8 cellular contexts compared by ENCODE assay signal in genomic region chr19:54136864-54137113, GRCh38. TPM values are rescaled to one million over a fixed set of nuclear protein-coding genes. Genes with fewer than 3 reads are reported as not detected.
DNase-seq lines count a peak whose midpoint lies in the region; ATAC-seq and TF ChIP-seq lines count a peak whose summit lies in the region.

No MANE protein-coding gene starts in this region.

- no peak for TF ChIP-seq CTCF in glutamatergic neuron (IDR thresholded peaks at IDR 0.05; ENCODE audit: partially characterized antibody, unreplicated experiment)

- H3K27ac Mint-ChIP-seq in glutamatergic neuron (ENCODE audit: unreplicated experiment): peak overlapping the region; percentile 67
- H3K27ac Mint-ChIP-seq in stimulated activated memory B cell treated with anti-CD40 and anti-IgM and Interleukin-4, amounts not matched to agents 10 μg/mL and 1 μg/mL and 100 μg/mL, for 72 hours: peak overlapping the region; percentile 97

- peak overlapping the region; percentile 96 for H3K4me3 Mint-ChIP-seq in glutamatergic neuron (ENCODE audit: unreplicated experiment)
- peak overlapping the region; percentile 79 for H3K4me3 Mint-ChIP-seq in stimulated activated memory B cell treated with anti-CD40 and anti-IgM and Interleukin-4, amounts not matched to agents 10 μg/mL and 1 μg/mL and 100 μg/mL, for 72 hours

- DNase-seq in glutamatergic neuron (no peak), HK-2 (ENCODE audit: unreplicated experiment) (no peak), NCI-H526 (lab: John Stamatoyannopoulos, UW) (no peak), anterior cingulate cortex (lab: John Stamatoyannopoulos, UW) (no peak)
- DNase-seq in activated CD4-positive, alpha-beta T cell treated with anti-CD3 and anti-CD28 coated beads for 1 hour: no peak

- peaks cover 3% of the 10 kb centered on the region for H3K4me1 Mint-ChIP-seq in glutamatergic neuron (ENCODE audit: low read depth, unreplicated experiment)
- peaks cover 47% of the 10 kb centered on the region for H3K4me1 Mint-ChIP-seq in stimulated activated memory B cell treated with anti-CD40 and anti-IgM and Interleukin-4, amounts not matched to agents 10 μg/mL and 1 μg/mL and 100 μg/mL, for 72 hours

- ATAC-seq in GM19395 (IDR thresholded peaks at IDR 0.05; ENCODE audit: unreplicated experiment) (peak; percentile 68), SK-N-SH treated with all-trans-retinoic acid at 6 μM for 48 hours (peak; percentile 85)
- no peak for ATAC-seq in stimulated activated memory B cell treated with anti-CD40 and anti-IgM and Interleukin-4, amounts not matched to agents 10 μg/mL and 1 μg/mL and 100 μg/mL, for 72 hours

- peaks cover 11% of the 10 kb centered on the region for H3K9me3 Mint-ChIP-seq in glutamatergic neuron (ENCODE audit: unreplicated experiment)
- H3K9me3 Mint-ChIP-seq in stimulated activated memory B cell treated with anti-CD40 and anti-IgM and Interleukin-4, amounts not matched to agents 10 μg/mL and 1 μg/mL and 100 μg/mL, for 72 hours: no peaks in the 10 kb centered on the region

- H3K36me3 Mint-ChIP-seq in glutamatergic neuron (ENCODE audit: unreplicated experiment): no peaks in the 10 kb centered on the region
- peaks cover 23% of the 10 kb centered on the region for H3K36me3 Mint-ChIP-seq in stimulated activated memory B cell treated with anti-CD40 and anti-IgM and Interleukin-4, amounts not matched to agents 10 μg/mL and 1 μg/mL and 100 μg/mL, for 72 hours

- peaks cover 16% of the 10 kb centered on the region for H3K27me3 Mint-ChIP-seq in glutamatergic neuron (ENCODE audit: unreplicated experiment)
- no peaks in the 10 kb centered on the region for H3K27me3 Mint-ChIP-seq in stimulated activated memory B cell treated with anti-CD40 and anti-IgM and Interleukin-4, amounts not matched to agents 10 μg/mL and 1 μg/mL and 100 μg/mL, for 72 hours

TF ChIP-seq in SK-N-SH treated with all-trans-retinoic acid at 6 μM for 48 hours, 23 proteins besides CTCF, POLR2A, EP300 and RAD21:
- TF ChIP-seq GLIS3 (CRISPR knock-in tag; IDR thresholded peaks at IDR 0.05) (no peak), TCF4 (CRISPR knock-in tag; IDR thresholded peaks at IDR 0.05; ENCODE audit: borderline replicate concordance) (no peak), TSHZ2 (CRISPR knock-in tag; IDR thresholded peaks at IDR 0.05) (no peak), PPARA (CRISPR knock-in tag; IDR thresholded peaks at IDR 0.05; ENCODE audit: borderline replicate concordance) (no peak), ZFP30 (CRISPR knock-in tag; IDR thresholded peaks at IDR 0.05) (no peak)

RNA-seq across cellular contexts. Expression of gene CNOT3, which starts 0.8 kb away (rescaled TPM):
- total RNA-seq in glutamatergic neuron (ENCODE audit: unreplicated experiment): 56.9 TPM

RNA-seq across cellular contexts. Expression of gene PRPF31, which starts 21.2 kb away (rescaled TPM):
- total RNA-seq in glutamatergic neuron (ENCODE audit: unreplicated experiment): 55.5 TPM

RNA-seq across cellular contexts. Expression of gene TFPT, which starts 21.3 kb away (rescaled TPM):
- total RNA-seq in glutamatergic neuron (ENCODE audit: unreplicated experiment): 21.9 TPM

RNA-seq across cellular contexts. Expression of gene LENG1, which starts 22.7 kb away (rescaled TPM):
- total RNA-seq in glutamatergic neuron (ENCODE audit: unreplicated experiment): 3.7 TPM

RNA-seq across cellular contexts. Expression of gene NDUFA3, which starts 34.1 kb away (rescaled TPM):
- 143 TPM for total RNA-seq in glutamatergic neuron (ENCODE audit: unreplicated experiment)
